ENCODE assay signal across 23 cellular contexts in genomic region chr2:32773409-32773808, GRCh38.
DNase-seq lines count a peak whose midpoint lies in the region; ATAC-seq, FAIRE-seq and TF ChIP-seq lines count a peak whose summit lies in the region.
"Had no signal": no experiment of that assay in that cellular context is flagged by ENCODE, and none has a peak within 500 bp of the region (broad histone marks: within the 10 kb centered on the region; RNA-seq: fewer than 3 reads in every experiment).

No MANE protein-coding gene starts in this region.

- no peaks in the 10 kb centered on the region for H3F3A ChIP-seq in SK-N-SH (replicated peaks; ENCODE audit: insufficient read depth)

- no peaks in the 10 kb centered on the region for H3K4me1 Mint-ChIP-seq in stimulated activated effector memory CD8-positive, alpha-beta T cell treated with anti-CD3 and anti-CD28 coated beads, Interleukin-12 subunit alpha, Interleukin-12 subunit beta, amount 100 ng/mL, for 72 hours
- H3K4me1 Mint-ChIP-seq: activated B cell treated with CpG ODN at 0.5 μM for 24 hours; CD4-positive, alpha-beta memory T cell; memory B cell; stimulated activated memory B cell treated with anti-CD40 and anti-IgM and Interleukin-4, amounts not matched to agents 10 μg/mL and 1 μg/mL and 100 μg/mL, for 72 hours had no signal

- H3K27ac ChIP-seq in SK-N-SH (ENCODE audit: low read depth in 2 of 2, low read length in 1 of 2): no peak overlapping the region
- no peak overlapping the region for H3K27ac ChIP-seq in endothelial cell of umbilical vein (ENCODE audit: insufficient read depth, low read depth, low read length)
- H3K27ac ChIP-seq: gastrocnemius medialis, hepatocyte, RWPE1, sigmoid colon, SK-N-MC had no signal

- no peak for TF ChIP-seq POLR2A in endothelial cell of umbilical vein (IDR thresholded peaks at IDR 0.05; ENCODE audit: low read depth, low read length)

- intact Hi-C loops in endothelial cell of umbilical vein (cut with micrococcal nuclease): loop anchor here (1.0 to 2.0 kb wide), 3 partner anchors 219 to 607 kb away; no protein-coding TSS in a partner anchor

- H3K79me2 ChIP-seq in SK-N-SH (ENCODE audit: insufficient read depth) (no peaks in the 10 kb centered on the region), endothelial cell of umbilical vein (ENCODE audit: control insufficient read depth, insufficient read depth, low read length) (no peaks in the 10 kb centered on the region)
- H3K79me2 ChIP-seq: hepatocyte had no signal

- no peak for TF ChIP-seq EP300 in SK-N-SH (IDR thresholded peaks at IDR 0.05; ENCODE audit: borderline replicate concordance in 1 of 2, low read depth in 1 of 2, low read length in 1 of 2)

- CTCF ChIA-PET in SK-N-SH (lab: Yijun Ruan, JAX) (interaction anchor here (0.6 to 7.6 kb wide), 30 partner anchors 11 to 886 kb away, joined by 3 to 75 read pairs (median 4); no protein-coding TSS in a partner anchor), endothelial cell of umbilical vein (lab: Charles Lee) (interaction anchor here (0.6 to 4.5 kb wide), 19 partner anchors 11 to 826 kb away, joined by 3 to 39 read pairs (median 5); partner anchors contain the start of genes FAM98A and LTBP1)

- no peaks in the 10 kb centered on the region for H3K9me1 ChIP-seq in endothelial cell of umbilical vein (replicated peaks; ENCODE audit: control insufficient read depth, extremely low read depth, insufficient read depth, low read length)

- ATAC-seq in SK-N-SH treated with all-trans-retinoic acid at 6 μM for 48 hours: peak; percentile 18; the same call in 1 of the 3 replicates
- peak; percentile 72 for ATAC-seq in stimulated activated effector memory CD8-positive, alpha-beta T cell treated with anti-CD3 and anti-CD28 coated beads, Interleukin-12 subunit alpha, Interleukin-12 subunit beta, amount 100 ng/mL, for 72 hours
- ATAC-seq in HG03469 (IDR thresholded peaks at IDR 0.05; ENCODE audit: unreplicated experiment): no peak
- no peak for ATAC-seq in HG03196 (IDR thresholded peaks at IDR 0.05; ENCODE audit: unreplicated experiment)
- ATAC-seq: activated CD8-positive, alpha-beta memory T cell treated with anti-CD3 and anti-CD28 coated beads, Interleukin-2, amount 10 ng/mL, durations not matched to agents 7 days and 5 days; stimulated activated memory B cell treated with anti-CD40 and anti-IgM and Interleukin-4, amounts not matched to agents 10 μg/mL and 1 μg/mL and 100 μg/mL, for 72 hours had no signal

- H3K4me3 ChIP-seq in SK-N-SH (ENCODE audit: low read depth in 2 of 2, low read length in 1 of 2) (no peak overlapping the region), endothelial cell of umbilical vein (replicated peaks in 1 of 3; ENCODE audit: insufficient read depth in 1 of 3, low read depth in 1 of 3, low read length in 3 of 3) (no peak overlapping the region)
- H3K4me3 ChIP-seq: gastrocnemius medialis, hepatocyte, sigmoid colon, SK-N-MC had no signal

- DNase-seq in SK-N-SH (no peak), NCI-H69 (lab: John Stamatoyannopoulos, UW) (peak; percentile 11), endothelial cell of umbilical vein (ENCODE audit: low read depth, low spot score) (no peak), OCI-M2 (lab: John Stamatoyannopoulos, UW; ENCODE audit: unreplicated experiment) (no peak)
- DNase-seq in stimulated activated effector memory CD8-positive, alpha-beta T cell treated with anti-CD3 and anti-CD28 coated beads, Interleukin-12 subunit alpha, Interleukin-12 subunit beta, amount 100 ng/mL, for 72 hours (ENCODE audit: low spot score in 2 of 2): no peak
- DNase-seq: activated B cell treated with CpG ODN at 0.5 μM for 24 hours; activated CD8-positive, alpha-beta memory T cell treated with anti-CD3 and anti-CD28 coated beads, Interleukin-2, amount 10 ng/mL, durations not matched to agents 7 days and 5 days; activated naive CD4-positive, alpha-beta T cell; activated T-cell treated with anti-CD3 and anti-CD28 coated beads, Interleukin-2, amount 50 U/mL, for 48 hours; CD4-positive, alpha-beta memory T cell; cortex of kidney; gastrocnemius medialis; sigmoid colon; stimulated activated CD4-positive, alpha-beta T cell treated with anti-CD3 and anti-CD28 coated beads, Interleukin-4, amount 100 ng/mL, for 24 hours had no signal

- POLR2A ChIA-PET in SK-N-SH (lab: Yijun Ruan, JAX): no interaction called here
- POLR2A ChIA-PET in endothelial cell of umbilical vein (lab: Charles Lee): no interaction called here

- no peak overlapping the region for H3K27ac Mint-ChIP-seq in stimulated activated effector memory CD8-positive, alpha-beta T cell treated with anti-CD3 and anti-CD28 coated beads, Interleukin-12 subunit alpha, Interleukin-12 subunit beta, amount 100 ng/mL, for 72 hours
- H3K27ac Mint-ChIP-seq: activated B cell treated with CpG ODN at 0.5 μM for 24 hours; activated CD8-positive, alpha-beta memory T cell treated with anti-CD3 and anti-CD28 coated beads, Interleukin-2, amount 10 ng/mL, durations not matched to agents 7 days and 5 days; memory B cell; progenitor cell of endocrine pancreas; stimulated activated memory B cell treated with anti-CD40 and anti-IgM and Interleukin-4, amounts not matched to agents 10 μg/mL and 1 μg/mL and 100 μg/mL, for 72 hours had no signal

- no peak overlapping the region for H2AFZ ChIP-seq in SK-N-SH (ENCODE audit: low read depth)
- H2AFZ ChIP-seq in endothelial cell of umbilical vein (ENCODE audit: low read depth, low read length): no peak overlapping the region
- H2AFZ ChIP-seq: hepatocyte had no signal

- H3K4me2 ChIP-seq in SK-N-SH (no peak overlapping the region), endothelial cell of umbilical vein (ENCODE audit: insufficient read depth, low read length) (no peak overlapping the region)
- H3K4me2 ChIP-seq: hepatocyte had no signal

- H3K36me3 ChIP-seq in SK-N-SH (replicated peaks in 1 of 2; ENCODE audit: control insufficient read depth in 1 of 2, insufficient read depth in 2 of 2, low read length in 1 of 2) (peaks cover 2 to 14% of the 10 kb centered on the region in 2 experiments), endothelial cell of umbilical vein (ENCODE audit: control insufficient read depth in 2 of 2, extremely low read depth in 1 of 2, insufficient read depth in 2 of 2, low read length in 2 of 2) (no peaks in the 10 kb centered on the region)
- H3K36me3 ChIP-seq: gastrocnemius medialis had no signal

- H3K36me3 Mint-ChIP-seq in stimulated activated effector memory CD8-positive, alpha-beta T cell treated with anti-CD3 and anti-CD28 coated beads, Interleukin-12 subunit alpha, Interleukin-12 subunit beta, amount 100 ng/mL, for 72 hours: peaks cover 13% of the 10 kb centered on the region

- H3K27me3 ChIP-seq in SK-N-SH (ENCODE audit: insufficient read depth) (no peaks in the 10 kb centered on the region), endothelial cell of umbilical vein (ENCODE audit: control insufficient read depth in 2 of 2, insufficient read depth in 2 of 2, low read length in 2 of 2) (no peaks in the 10 kb centered on the region)
- H3K27me3 ChIP-seq: gastrocnemius medialis, hepatocyte, sigmoid colon had no signal

- dilution Hi-C loops in endothelial cell of umbilical vein (cut with MboI; ENCODE audit: extremely low pct_ligation_motif_present, low sequenced_read_pairs): no loop called here

- no peaks in the 10 kb centered on the region for H3K9me2 ChIP-seq in SK-N-SH

- no peak overlapping the region for H3K4me3 Mint-ChIP-seq in stimulated activated effector memory CD8-positive, alpha-beta T cell treated with anti-CD3 and anti-CD28 coated beads, Interleukin-12 subunit alpha, Interleukin-12 subunit beta, amount 100 ng/mL, for 72 hours
- H3K4me3 Mint-ChIP-seq: activated B cell treated with CpG ODN at 0.5 μM for 24 hours; activated CD8-positive, alpha-beta memory T cell treated with anti-CD3 and anti-CD28 coated beads, Interleukin-2, amount 10 ng/mL, durations not matched to agents 7 days and 5 days; CD4-positive, alpha-beta memory T cell; memory B cell; stimulated activated memory B cell treated with anti-CD40 and anti-IgM and Interleukin-4, amounts not matched to agents 10 μg/mL and 1 μg/mL and 100 μg/mL, for 72 hours had no signal

- BruUV-seq in endothelial cell of umbilical vein (replicated peaks; lab: Mats Ljungman, UMichigan): no TSS peak

- no peak for TF ChIP-seq RAD21 in SK-N-SH (IDR thresholded peaks at IDR 0.05; ENCODE audit: low read length)

- peak; percentile 61 for FAIRE-seq in endothelial cell of umbilical vein (lab: Jason Lieb, UNC)

- H3K9me3 Mint-ChIP-seq in stimulated activated effector memory CD8-positive, alpha-beta T cell treated with anti-CD3 and anti-CD28 coated beads, Interleukin-12 subunit alpha, Interleukin-12 subunit beta, amount 100 ng/mL, for 72 hours: no peaks in the 10 kb centered on the region

- 77% methylated on average over 5 of the region's 5 CpGs for WGBS in SK-N-SH (ENCODE audit: low lambda C conversion rate)

- no peak for TF ChIP-seq CTCF in SK-N-SH (IDR thresholded peaks at IDR 0.05)
- TF ChIP-seq CTCF in endothelial cell of umbilical vein (IDR thresholded peaks at IDR 0.05; ENCODE audit: extremely low read depth in 1 of 2, insufficient read depth in 1 of 2, low read depth in 1 of 2, low read length in 2 of 2): no peak

- H4K20me1 ChIP-seq in SK-N-SH (ENCODE audit: insufficient read depth) (no peaks in the 10 kb centered on the region), endothelial cell of umbilical vein (replicated peaks; ENCODE audit: control insufficient read depth, extremely low read depth, insufficient read depth, low read length) (no peaks in the 10 kb centered on the region)

- H3K9ac ChIP-seq in SK-N-SH: no peak overlapping the region
- no peak overlapping the region for H3K9ac ChIP-seq in endothelial cell of umbilical vein (replicated peaks; ENCODE audit: extremely low read depth, insufficient read depth, low read length)

- no peaks in the 10 kb centered on the region for H3K9me3 ChIP-seq in SK-N-SH
- H3K9me3 ChIP-seq in endothelial cell of umbilical vein (replicated peaks; ENCODE audit: control insufficient read depth, insufficient read depth, low read length): no peaks in the 10 kb centered on the region
- H3K9me3 ChIP-seq: gastrocnemius medialis, sigmoid colon had no signal

- H3K4me1 ChIP-seq in SK-N-SH (ENCODE audit: control insufficient read depth in 1 of 2, insufficient read depth in 2 of 2, low read depth in 1 of 2, low read length in 1 of 2) (no peaks in the 10 kb centered on the region; a peak in 2 of 4 replicates), endothelial cell of umbilical vein (ENCODE audit: control insufficient read depth, extremely low read depth, insufficient read depth, low read length) (peaks cover 3% of the 10 kb centered on the region)
- H3K4me1 ChIP-seq: gastrocnemius medialis had no signal

TF ChIP-seq in SK-N-SH treated with all-trans-retinoic acid at 6 μM for 48 hours, 23 proteins besides CTCF, POLR2A, EP300 and RAD21 (continues in another document):
- TF ChIP-seq GLIS3 (CRISPR knock-in tag; IDR thresholded peaks at IDR 0.05) (no peak), SNAI2 (CRISPR knock-in tag; IDR thresholded peaks at IDR 0.05) (no peak), ZFP3 (CRISPR knock-in tag; IDR thresholded peaks at IDR 0.05) (no peak)

TF ChIP-seq in SK-N-SH, 30 proteins besides CTCF, POLR2A, EP300 and RAD21 (continues in another document):
- TF ChIP-seq FOXJ3 (CRISPR knock-in tag; IDR thresholded peaks at IDR 0.05) (no peak), SIN3A (IDR thresholded peaks at IDR 0.05; ENCODE audit: borderline replicate concordance, low read depth, low read length) (no peak)

TF ChIP-seq in endothelial cell of umbilical vein, 7 proteins besides CTCF, POLR2A, EP300 and RAD21 (continues in another document):
- no peak for TF ChIP-seq MYC (IDR thresholded peaks at IDR 0.05; ENCODE audit: low read depth, low read length)

Comparison
In these comparisons a context has a peak if more than half of its experiments do, and no peak if none do; other contexts are left out.
1. ATAC-seq: peak in SK-N-SH treated with all-trans-retinoic acid at 6 μM for 48 hours (single experiment) and stimulated activated effector memory CD8-positive, alpha-beta T cell treated with anti-CD3 and anti-CD28 coated beads, Interleukin-12 subunit alpha, Interleukin-12 subunit beta, amount 100 ng/mL, for 72 hours (single experiment); none in HG03469 (single experiment) and HG03196 (single experiment).